Comparison of ENCODE assay signal across 17 cellular contexts in the genomic region with DNA sequence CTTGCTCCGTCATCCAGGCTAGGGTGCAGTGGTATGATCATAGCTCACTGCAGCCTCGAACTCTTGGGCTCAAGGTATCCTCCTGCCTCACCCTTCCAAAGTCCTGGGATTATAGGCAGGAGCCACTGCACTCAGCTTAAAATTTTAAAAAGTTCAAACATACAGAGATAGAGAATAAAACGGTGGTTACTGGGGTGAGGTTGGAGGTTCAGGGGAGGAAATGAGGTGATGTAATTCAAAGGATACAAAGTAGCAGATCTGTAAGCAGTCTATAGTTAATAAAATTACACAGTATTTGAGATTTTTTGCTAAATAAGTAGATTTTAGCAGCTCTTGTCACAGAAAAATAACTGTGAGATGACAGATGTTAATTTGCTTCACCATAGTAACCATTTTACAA. TPM values are rescaled to one million over a fixed set of nuclear protein-coding genes. Genes with fewer than 3 reads are reported as not detected.
A peak's percentile ranks its signal among the peaks of the same experiment; 100 is the strongest.
DNase-seq lines count a peak whose midpoint lies in the region; ATAC-seq and TF ChIP-seq lines count a peak whose summit lies in the region.
"Had no signal": no experiment of that assay in that cellular context is flagged by ENCODE, and none has a peak within 500 bp of the region (broad histone marks: within the 10 kb centered on the region; RNA-seq: fewer than 3 reads in every experiment).

No MANE protein-coding gene starts in this region.

- no peak for DNase-seq in SK-N-SH
- peak; percentile 17 for DNase-seq in activated CD8-positive, alpha-beta memory T cell treated with anti-CD3 and anti-CD28 coated beads for 24 hours
- DNase-seq in activated CD8-positive, alpha-beta memory T cell treated with anti-CD3 and anti-CD28 coated beads, Interleukin-2, amount 50 U/mL, for 48 hours: no peak
- no peak for DNase-seq in stimulated activated CD4-positive, alpha-beta T cell treated with anti-CD3 and anti-CD28 coated beads, Interleukin-2, amount 100 ng/mL, for 24 hours
- DNase-seq: AML-193; CD4-positive, alpha-beta memory T cell; DMS153; DMS79; GM23248 had no signal

- H4K20me1 ChIP-seq in SK-N-SH (ENCODE audit: insufficient read depth) (no peaks in the 10 kb centered on the region), Loucy (ENCODE audit: insufficient read depth, low read length, poor library complexity, severe bottlenecking) (no peaks in the 10 kb centered on the region)

- H3K4me3 ChIP-seq in SK-N-SH (ENCODE audit: low read depth in 2 of 2, low read length in 1 of 2) (no peak overlapping the region), Loucy (ENCODE audit: low read length, poor library complexity, severe bottlenecking) (no peak overlapping the region)
- H3K4me3 ChIP-seq: A549, GM23248, HAP-1 had no signal

- H3K79me2 ChIP-seq in SK-N-SH (ENCODE audit: insufficient read depth): no peaks in the 10 kb centered on the region
- H3K79me2 ChIP-seq in Loucy (ENCODE audit: insufficient read depth, low read length): no peaks in the 10 kb centered on the region

- TF ChIP-seq EP300 in SK-N-SH (IDR thresholded peaks at IDR 0.05; ENCODE audit: borderline replicate concordance in 1 of 2, low read depth in 1 of 2, low read length in 1 of 2): no peak

- H3K4me2 ChIP-seq in SK-N-SH (no peak overlapping the region), Loucy (ENCODE audit: low read depth, low read length, poor library complexity, severe bottlenecking) (peak overlapping the region; percentile 30)
- H3K4me2 ChIP-seq: A549 had no signal

- 85% methylated on average over 3 of the region's 3 CpGs for WGBS in SK-N-SH (ENCODE audit: low lambda C conversion rate)

- no peak for TF ChIP-seq RAD21 in SK-N-SH (IDR thresholded peaks at IDR 0.05; ENCODE audit: low read length)

- no peak overlapping the region for H3K27ac ChIP-seq in SK-N-SH (ENCODE audit: low read depth in 2 of 2, low read length in 1 of 2)
- H3K27ac ChIP-seq: 22Rv1, A549, C4-2B, GM23248 had no signal

- H3K4me1 ChIP-seq in SK-N-SH (ENCODE audit: control insufficient read depth in 1 of 2, insufficient read depth in 2 of 2, low read depth in 1 of 2, low read length in 1 of 2) (no peaks in the 10 kb centered on the region), Loucy (ENCODE audit: insufficient read depth, low read length, poor library complexity, severe bottlenecking) (peaks cover 12% of the 10 kb centered on the region)
- H3K4me1 ChIP-seq: A549 had no signal

- H2AFZ ChIP-seq in SK-N-SH (ENCODE audit: low read depth): 0 out of 2 replicates have a peak overlapping the region, but pooled peaks have one; percentile 41
- peak overlapping the region; percentile 67; the same call in 1 of the 2 replicates for H2AFZ ChIP-seq in Loucy (ENCODE audit: low read length)
- H2AFZ ChIP-seq: GM23248 had no signal

- no peaks in the 10 kb centered on the region for H3K27me3 ChIP-seq in SK-N-SH (ENCODE audit: insufficient read depth)
- no peaks in the 10 kb centered on the region for H3K27me3 ChIP-seq in Loucy (ENCODE audit: insufficient read depth, low read length, poor library complexity, severe bottlenecking)

- POLR2A ChIA-PET in SK-N-SH (lab: Yijun Ruan, JAX): no interaction called here

- H3F3A ChIP-seq in SK-N-SH (replicated peaks; ENCODE audit: insufficient read depth) (no peaks in the 10 kb centered on the region), Loucy (ENCODE audit: low read depth) (peaks cover 4% of the 10 kb centered on the region; the same call in 1 of the 2 replicates)

- no peaks in the 10 kb centered on the region for H3K9me2 ChIP-seq in SK-N-SH
- no peaks in the 10 kb centered on the region for H3K9me2 ChIP-seq in Loucy (replicated peaks; ENCODE audit: low read depth, low read length)

- TF ChIP-seq CTCF in SK-N-SH (IDR thresholded peaks at IDR 0.05) (no peak), Loucy (conservative IDR thresholded peaks at IDR 0.05; ENCODE audit: low read length) (no peak)

- ATAC-seq in SK-N-SH treated with all-trans-retinoic acid at 6 μM for 48 hours: no peak
- ATAC-seq in GM21360 (IDR thresholded peaks at IDR 0.05; ENCODE audit: unreplicated experiment): no peak
- ATAC-seq: A549, HepG2 had no signal

- H3K36me3 ChIP-seq in SK-N-SH (replicated peaks in 1 of 2; ENCODE audit: control insufficient read depth in 1 of 2, insufficient read depth in 2 of 2, low read length in 1 of 2) (no peaks in the 10 kb centered on the region), Loucy (ENCODE audit: insufficient read depth, low read length) (no peaks in the 10 kb centered on the region)
- H3K36me3 ChIP-seq: HAP-1 had no signal

- H3K9me3 ChIP-seq in SK-N-SH (no peaks in the 10 kb centered on the region), Loucy (ENCODE audit: insufficient read depth, low read depth, low read length) (no peaks in the 10 kb centered on the region)
- H3K9me3 ChIP-seq: A549, HAP-1 had no signal

- H3K9ac ChIP-seq in SK-N-SH (no peak overlapping the region), Loucy (ENCODE audit: low read depth, low read length, poor library complexity, severe bottlenecking) (no peak overlapping the region)
- H3K9ac ChIP-seq: GM23248 had no signal

- CTCF ChIA-PET in SK-N-SH (lab: Yijun Ruan, JAX): no interaction called here

TF ChIP-seq in SK-N-SH, 30 proteins besides CTCF, POLR2A, EP300 and RAD21:
- no peak for TF ChIP-seq SMC3 (IDR thresholded peaks at IDR 0.05; ENCODE audit: low read depth, low read length)

TF ChIP-seq in SK-N-SH treated with all-trans-retinoic acid at 6 μM for 48 hours, 23 proteins besides CTCF, POLR2A, EP300 and RAD21:
- TF ChIP-seq ZNF70 (CRISPR knock-in tag; IDR thresholded peaks at IDR 0.05) (no peak), SNAI2 (CRISPR knock-in tag; IDR thresholded peaks at IDR 0.05) (no peak), RARB (CRISPR knock-in tag; IDR thresholded peaks at IDR 0.05) (no peak), ARNTL (CRISPR knock-in tag; IDR thresholded peaks at IDR 0.05; ENCODE audit: borderline replicate concordance, low read depth) (no peak), PPARA (CRISPR knock-in tag; IDR thresholded peaks at IDR 0.05; ENCODE audit: borderline replicate concordance) (no peak), ZNF8 (CRISPR knock-in tag; IDR thresholded peaks at IDR 0.05) (no peak)
- TF ChIP-seq, protein P1, sequence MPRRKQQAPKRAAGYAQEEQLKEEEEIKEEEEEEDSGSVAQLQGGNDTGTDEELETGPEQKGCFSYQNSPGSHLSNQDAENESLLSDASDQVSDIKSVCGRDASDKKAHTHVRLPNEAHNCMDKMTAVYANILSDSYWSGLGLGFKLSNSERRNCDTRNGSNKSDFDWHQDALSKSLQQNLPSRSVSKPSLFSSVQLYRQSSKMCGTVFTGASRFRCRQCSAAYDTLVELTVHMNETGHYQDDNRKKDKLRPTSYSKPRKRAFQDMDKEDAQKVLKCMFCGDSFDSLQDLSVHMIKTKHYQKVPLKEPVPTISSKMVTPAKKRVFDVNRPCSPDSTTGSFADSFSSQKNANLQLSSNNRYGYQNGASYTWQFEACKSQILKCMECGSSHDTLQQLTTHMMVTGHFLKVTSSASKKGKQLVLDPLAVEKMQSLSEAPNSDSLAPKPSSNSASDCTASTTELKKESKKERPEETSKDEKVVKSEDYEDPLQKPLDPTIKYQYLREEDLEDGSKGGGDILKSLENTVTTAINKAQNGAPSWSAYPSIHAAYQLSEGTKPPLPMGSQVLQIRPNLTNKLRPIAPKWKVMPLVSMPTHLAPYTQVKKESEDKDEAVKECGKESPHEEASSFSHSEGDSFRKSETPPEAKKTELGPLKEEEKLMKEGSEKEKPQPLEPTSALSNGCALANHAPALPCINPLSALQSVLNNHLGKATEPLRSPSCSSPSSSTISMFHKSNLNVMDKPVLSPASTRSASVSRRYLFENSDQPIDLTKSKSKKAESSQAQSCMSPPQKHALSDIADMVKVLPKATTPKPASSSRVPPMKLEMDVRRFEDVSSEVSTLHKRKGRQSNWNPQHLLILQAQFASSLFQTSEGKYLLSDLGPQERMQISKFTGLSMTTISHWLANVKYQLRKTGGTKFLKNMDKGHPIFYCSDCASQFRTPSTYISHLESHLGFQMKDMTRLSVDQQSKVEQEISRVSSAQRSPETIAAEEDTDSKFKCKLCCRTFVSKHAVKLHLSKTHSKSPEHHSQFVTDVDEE (CRISPR knock-in tag; IDR thresholded peaks at IDR 0.05): no peak
- TF ChIP-seq, protein P2, sequence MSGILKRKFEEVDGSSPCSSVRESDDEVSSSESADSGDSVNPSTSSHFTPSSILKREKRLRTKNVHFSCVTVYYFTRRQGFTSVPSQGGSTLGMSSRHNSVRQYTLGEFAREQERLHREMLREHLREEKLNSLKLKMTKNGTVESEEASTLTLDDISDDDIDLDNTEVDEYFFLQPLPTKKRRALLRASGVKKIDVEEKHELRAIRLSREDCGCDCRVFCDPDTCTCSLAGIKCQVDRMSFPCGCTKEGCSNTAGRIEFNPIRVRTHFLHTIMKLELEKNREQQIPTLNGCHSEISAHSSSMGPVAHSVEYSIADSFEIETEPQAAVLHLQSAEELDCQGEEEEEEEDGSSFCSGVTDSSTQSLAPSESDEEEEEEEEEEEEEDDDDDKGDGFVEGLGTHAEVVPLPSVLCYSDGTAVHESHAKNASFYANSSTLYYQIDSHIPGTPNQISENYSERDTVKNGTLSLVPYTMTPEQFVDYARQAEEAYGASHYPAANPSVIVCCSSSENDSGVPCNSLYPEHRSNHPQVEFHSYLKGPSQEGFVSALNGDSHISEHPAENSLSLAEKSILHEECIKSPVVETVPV (CRISPR knock-in tag; IDR thresholded peaks at IDR 0.05): no peak

RNA-seq across cellular contexts. Expression of a gene that starts 7.5 kb away (rescaled TPM):
- polyA plus RNA-seq in SK-N-SH (2012; rRNA removed): 0.71 and 0.93 TPM in 2 replicates
- 0.93 and 1.2 TPM in 2 replicates for polyA plus RNA-seq in SK-N-SH (2012; cell fraction: cytosol; rRNA removed)
- polyA plus RNA-seq in SK-N-SH (2012; cell fraction: nucleus; rRNA removed): 1.2 and 2.1 TPM in 2 replicates

RNA-seq across cellular contexts. Expression of a gene that starts 26.5 kb away (rescaled TPM):
- polyA plus RNA-seq in SK-N-SH (2012; rRNA removed): 105 and 124 TPM in 2 replicates
- polyA plus RNA-seq in SK-N-SH (2012; cell fraction: cytosol; rRNA removed): 174 and 261 TPM in 2 replicates
- 25.1 and 36.7 TPM in 2 replicates for polyA plus RNA-seq in SK-N-SH (2012; cell fraction: nucleus; rRNA removed)
